In genomic region chr17:30997270-30997669, GRCh38 we compare ENCODE assay signal across 28 cellular contexts.
"Had no signal": no experiment of that assay in that cellular context is flagged by ENCODE, and none has a peak within 500 bp of the region (broad histone marks: within the 10 kb centered on the region; RNA-seq: fewer than 3 reads in every experiment).

No MANE protein-coding gene starts in this region.

- H3K4me3 Mint-ChIP-seq: naive thymus-derived CD4-positive, alpha-beta T cell; natural killer cell; nephron; neural progenitor cell; stimulated activated memory B cell treated with anti-CD40 and anti-IgM and Interleukin-4, amounts not matched to agents 10 μg/mL and 1 μg/mL and 100 μg/mL, for 72 hours; stimulated activated naive CD8-positive, alpha-beta T cell treated with anti-CD3 and anti-CD28 coated beads, Interleukin-15, amount 100 ng/mL, for 72 hours had no signal

- DNase-seq: naive thymus-derived CD4-positive, alpha-beta T cell; natural killer cell; occipital lobe; ovary; posterior cingulate gyrus; psoas muscle; right cardiac atrium; sigmoid colon; stimulated activated CD4-positive, alpha-beta T cell treated with anti-CD3 and anti-CD28 coated beads, Interleukin-15, amount 100 ng/mL, for 24 hours; stimulated activated CD4-positive, alpha-beta T cell treated with anti-CD3 and anti-CD28 coated beads, Interleukin-2, amount 100 ng/mL, for 24 hours; stimulated activated CD4-positive, alpha-beta T cell treated with anti-CD3 and anti-CD28 coated beads, Interleukin-2, amount 100 ng/mL, for 48 hours; stimulated activated CD4-positive, alpha-beta T cell treated with anti-CD3 and anti-CD28 coated beads, Interleukin-4, amount 100 ng/mL, for 24 hours; stimulated activated naive CD4-positive, alpha-beta T cell; stimulated activated naive CD8-positive, alpha-beta T cell treated with anti-CD3 and anti-CD28 coated beads, Interleukin-15, amount 100 ng/mL, for 72 hours; stimulated activated naive CD8-positive, alpha-beta T cell treated with anti-CD3 and anti-CD28 coated beads, Interleukin-15, Interleukin-2, amounts not matched to agents 100 U/mL and 50 U/mL, for 24 hours; substantia nigra; testis; tibial artery; trophoblast cell; upper lobe of right lung; uterus had no signal

- H3K36me3 ChIP-seq: neural progenitor cell, ovary, uterus had no signal

- H2AFZ ChIP-seq: neural progenitor cell, parathyroid adenoma had no signal

- H3K9ac ChIP-seq: neural progenitor cell, parathyroid adenoma had no signal

- H3K4me2 ChIP-seq: neural progenitor cell had no signal

- H3K9me3 Mint-ChIP-seq: naive thymus-derived CD4-positive, alpha-beta T cell; natural killer cell; nephron; neural progenitor cell; stimulated activated memory B cell treated with anti-CD40 and anti-IgM and Interleukin-4, amounts not matched to agents 10 μg/mL and 1 μg/mL and 100 μg/mL, for 72 hours; stimulated activated naive CD8-positive, alpha-beta T cell treated with anti-CD3 and anti-CD28 coated beads, Interleukin-15, amount 100 ng/mL, for 72 hours had no signal

- ATAC-seq: naive thymus-derived CD4-positive, alpha-beta T cell; natural killer cell; psoas muscle; right cardiac atrium; stimulated activated memory B cell treated with anti-CD40 and anti-IgM and Interleukin-4, amounts not matched to agents 10 μg/mL and 1 μg/mL and 100 μg/mL, for 72 hours; stimulated activated naive CD8-positive, alpha-beta T cell treated with anti-CD3 and anti-CD28 coated beads, Interleukin-15, amount 100 ng/mL, for 72 hours; stimulated activated naive CD8-positive, alpha-beta T cell treated with anti-CD3 and anti-CD28 coated beads, Interleukin-15, Interleukin-2, amounts not matched to agents 100 U/mL and 50 U/mL, for 24 hours; upper lobe of right lung had no signal

- H3K79me2 ChIP-seq: parathyroid adenoma had no signal

- H3K4me1 Mint-ChIP-seq: natural killer cell; nephron; neural progenitor cell; stimulated activated memory B cell treated with anti-CD40 and anti-IgM and Interleukin-4, amounts not matched to agents 10 μg/mL and 1 μg/mL and 100 μg/mL, for 72 hours; stimulated activated naive CD8-positive, alpha-beta T cell treated with anti-CD3 and anti-CD28 coated beads, Interleukin-15, amount 100 ng/mL, for 72 hours had no signal

- H3K27me3 Mint-ChIP-seq: naive thymus-derived CD4-positive, alpha-beta T cell; progenitor cell of endocrine pancreas; stimulated activated memory B cell treated with anti-CD40 and anti-IgM and Interleukin-4, amounts not matched to agents 10 μg/mL and 1 μg/mL and 100 μg/mL, for 72 hours; stimulated activated naive CD8-positive, alpha-beta T cell treated with anti-CD3 and anti-CD28 coated beads, Interleukin-15, amount 100 ng/mL, for 72 hours had no signal

- FAIRE-seq: small intestine had no signal

- H3K27ac Mint-ChIP-seq: naive thymus-derived CD4-positive, alpha-beta T cell; natural killer cell; nephron; neural progenitor cell; progenitor cell of endocrine pancreas; stimulated activated memory B cell treated with anti-CD40 and anti-IgM and Interleukin-4, amounts not matched to agents 10 μg/mL and 1 μg/mL and 100 μg/mL, for 72 hours; stimulated activated naive CD8-positive, alpha-beta T cell treated with anti-CD3 and anti-CD28 coated beads, Interleukin-15, amount 100 ng/mL, for 72 hours had no signal

- H3K9me3 ChIP-seq: ovary, psoas muscle, sigmoid colon, suprapubic skin, testis, tibial artery, upper lobe of right lung, uterus had no signal

- H3K27ac ChIP-seq: neural progenitor cell, ovary, parathyroid adenoma, psoas muscle, sigmoid colon, suprapubic skin, testis, tibial artery, upper lobe of right lung, uterus had no signal

- H3K4me1 ChIP-seq: neural progenitor cell, psoas muscle, sigmoid colon, suprapubic skin, testis, tibial artery, upper lobe of right lung, uterus had no signal

- H3K27me3 ChIP-seq: neural progenitor cell, ovary, sigmoid colon, suprapubic skin, testis, tibial artery, upper lobe of right lung, uterus had no signal

- H3K4me3 ChIP-seq: neural progenitor cell, ovary, psoas muscle, sigmoid colon, suprapubic skin, testis, tibial artery, upper lobe of right lung, uterus had no signal
